7 cellular contexts compared by ENCODE assay signal in genomic region chrX:19514791-19515614, GRCh38. TPM values are rescaled to one million over a fixed set of nuclear protein-coding genes. Genes with fewer than 3 reads are reported as not detected.
DNase-seq lines count a peak whose midpoint lies in the region; ATAC-seq, FAIRE-seq and TF ChIP-seq lines count a peak whose summit lies in the region.

Gene MAP3K15 (minus strand): TSS chrX:19515508. CDS start chrX:19515261, 247 bp downstream.

- H3K4me1 Mint-ChIP-seq in activated CD4-positive, alpha-beta T cell treated with anti-CD3 and anti-CD28 coated beads, Interleukin-2, amount 10 ng/mL, durations not matched to agents 24 days and 14 days: peaks cover 2% of the 10 kb centered on the region

- H3K9me3 Mint-ChIP-seq in activated CD4-positive, alpha-beta T cell treated with anti-CD3 and anti-CD28 coated beads, Interleukin-2, amount 10 ng/mL, durations not matched to agents 24 days and 14 days: no peaks in the 10 kb centered on the region

- peaks cover 30% of the 10 kb centered on the region for H3K27me3 Mint-ChIP-seq in activated CD4-positive, alpha-beta T cell treated with anti-CD3 and anti-CD28 coated beads, Interleukin-2, amount 10 ng/mL, durations not matched to agents 24 days and 14 days

- peak within 1 kb of the TSS; percentile 23 for H3K4me3 ChIP-seq in retinal pigment epithelial cell (ENCODE audit: low read length)

- intact Hi-C loops in activated CD4-positive, alpha-beta T cell treated with anti-CD3 and anti-CD28 coated beads, Interleukin-2, amount 10 ng/mL, durations not matched to agents 24 days and 14 days (cut with micrococcal nuclease): loop anchor here (1.0 kb wide), 1 partner anchor 143 kb away; no protein-coding TSS in a partner anchor

- no peak within 1 kb of the TSS for H3K27ac Mint-ChIP-seq in activated CD4-positive, alpha-beta T cell treated with anti-CD3 and anti-CD28 coated beads, Interleukin-2, amount 10 ng/mL, durations not matched to agents 24 days and 14 days

- TF ChIP-seq CTCF in retinal pigment epithelial cell (conservative IDR thresholded peaks at IDR 0.05; ENCODE audit: low read depth, low read length): peak; percentile 11

- no peak for FAIRE-seq in HTR-8/SVneo (lab: Jason Lieb, UNC)

- peak within 1 kb of the TSS; percentile 71 for H3K4me3 Mint-ChIP-seq in activated CD4-positive, alpha-beta T cell treated with anti-CD3 and anti-CD28 coated beads, Interleukin-2, amount 10 ng/mL, durations not matched to agents 24 days and 14 days

- DNase-seq in ELF-1 (ENCODE audit: low read depth, low spot score) (peak; percentile 64), HTR-8/SVneo (ENCODE audit: insufficient read length, low spot score) (peak; percentile 15), germinal center (ENCODE audit: low spot score) (peak; percentile 29), retinal pigment epithelial cell (ENCODE audit: low read depth) (no peak)
- peak; percentile 64 for DNase-seq in activated CD4-positive, alpha-beta T cell treated with anti-CD3 and anti-CD28 coated beads, Interleukin-2, amount 10 ng/mL, durations not matched to agents 24 days and 14 days

- ATAC-seq in GM21576 (IDR thresholded peaks at IDR 0.05; ENCODE audit: unreplicated experiment): no peak
- no peak for ATAC-seq in GM18517 (IDR thresholded peaks at IDR 0.05; ENCODE audit: unreplicated experiment)

- no peaks in the 10 kb centered on the region for H3K36me3 Mint-ChIP-seq in activated CD4-positive, alpha-beta T cell treated with anti-CD3 and anti-CD28 coated beads, Interleukin-2, amount 10 ng/mL, durations not matched to agents 24 days and 14 days (ENCODE audit: low read depth)

RNA-seq across cellular contexts. Expression of gene MAP3K15, which starts in this region (rescaled TPM):
- 0.31 and 0.37 TPM in 2 replicates for total RNA-seq in activated CD4-positive, alpha-beta T cell treated with anti-CD3 and anti-CD28 coated beads, Interleukin-2, amount 10 ng/mL, durations not matched to agents 24 days and 14 days

Comparison
In these comparisons a context has a peak if more than half of its experiments do, and no peak if none do; other contexts are left out.
1. Peak in DNase-seq in activated CD4-positive, alpha-beta T cell treated with anti-CD3 and anti-CD28 coated beads, Interleukin-2, amount 10 ng/mL, durations not matched to agents 24 days and 14 days; RNA of the gene not detected or under 1 TPM.